ENCODE assay signal across 16 cellular contexts in the genomic region with DNA sequence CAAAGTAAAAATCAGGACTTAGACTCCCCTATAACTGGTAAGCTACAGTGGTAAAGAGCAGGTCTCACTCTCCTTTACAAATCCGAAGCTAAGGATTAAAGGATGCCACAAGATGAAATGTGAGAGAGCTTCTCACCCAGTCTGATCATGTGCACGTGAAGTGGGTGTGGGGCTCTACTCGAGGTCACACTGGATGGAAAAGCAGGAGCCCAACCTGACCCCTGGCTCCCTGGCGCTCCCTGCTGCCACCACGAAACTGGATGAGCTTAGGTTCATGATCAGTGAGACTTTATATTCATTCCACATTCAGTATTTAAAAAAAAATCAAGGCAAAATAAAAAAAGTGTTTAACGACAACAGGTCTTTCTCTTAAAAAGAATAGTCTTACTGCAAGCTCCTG. TPM values are rescaled to one million over a fixed set of nuclear protein-coding genes. Genes with fewer than 3 reads are reported as not detected.
"Had no signal": no experiment of that assay in that cellular context is flagged by ENCODE, and none has a peak within 500 bp of the region (broad histone marks: within the 10 kb centered on the region; RNA-seq: fewer than 3 reads in every experiment).

No MANE protein-coding gene starts in this region.

- H3K9me3 Mint-ChIP-seq: T-helper 1 cell treated with Interleukin-12 subunit alpha and Interleukin-12 subunit beta and Interleukin-4 antibody, amounts not matched to agents 30 μg/mL and 1 μg/mL, for 36 hours had no signal

- H3K9me3 ChIP-seq: SJSA1 had no signal

- DNase-seq: IMR-90, KG1, NCI-H187, NCI-H2029, NCI-H2081 treated with DMSO at 0.1 percent for 48 hours, NCI-H446 treated with DMSO at 0.1 percent for 48 hours, NCI-H510A treated with DMSO at 0.1 percent for 48 hours, Right ventricle myocardium superior, RPMI8226, SIG-M5, T-cell had no signal

- H3K4me3 Mint-ChIP-seq: T-cell; T-helper 1 cell treated with Interleukin-12 subunit alpha and Interleukin-12 subunit beta and Interleukin-4 antibody, amounts not matched to agents 30 μg/mL and 1 μg/mL, for 36 hours had no signal

- ATAC-seq: HepG2, T-cell had no signal

- H3K4me3 ChIP-seq: SJSA1, SK-N-MC had no signal

- H3K36me3 Mint-ChIP-seq: T-cell had no signal

- H3K4me1 ChIP-seq: SJSA1 had no signal

- H3K4me1 Mint-ChIP-seq: T-cell had no signal

- H3K36me3 ChIP-seq: SJSA1 had no signal

- H3K27ac Mint-ChIP-seq: T-cell; T-helper 1 cell treated with Interleukin-12 subunit alpha and Interleukin-12 subunit beta and Interleukin-4 antibody, amounts not matched to agents 30 μg/mL and 1 μg/mL, for 36 hours had no signal

- H3K27me3 ChIP-seq: SJSA1 had no signal

- H3K27ac ChIP-seq: SJSA1, SK-N-MC had no signal

RNA-seq across cellular contexts. Expression of gene FOXI2, which starts 21.7 kb away (rescaled TPM):
- total RNA-seq: HepG2, HT1080, IMR-90, Right ventricle myocardium superior, SJSA1, T-cell had no signal
- polyA plus RNA-seq: HepG2, IMR-90 had no signal
